1 cellular context compared by ENCODE assay signal in the genomic region with DNA sequence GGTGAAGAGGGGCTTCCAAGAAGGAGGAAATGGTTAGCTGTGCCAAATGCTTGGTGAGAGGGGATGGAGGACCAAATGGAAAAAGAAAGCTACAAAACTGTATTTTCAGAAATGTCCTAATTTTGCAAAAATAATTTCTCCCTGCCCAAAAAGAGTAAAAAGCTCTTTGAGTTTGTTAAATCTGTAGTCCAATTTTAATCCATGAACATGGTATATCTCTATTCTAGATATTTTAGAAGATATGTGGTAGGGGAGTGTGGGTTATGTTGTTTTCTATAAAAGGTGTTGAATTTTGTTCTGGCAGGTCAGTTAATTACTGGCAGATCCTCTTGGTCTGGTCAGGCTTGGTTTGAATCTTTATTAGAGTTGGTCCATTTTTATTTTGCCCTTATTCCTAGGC.
TF ChIP-seq lines count a peak whose summit lies in the region.

No MANE protein-coding gene starts in this region.

TF ChIP-seq in H1, 55 proteins besides CTCF, POLR2A, EP300 and RAD21 (continued from another document):
- TF ChIP-seq RBBP5 (IDR thresholded peaks at IDR 0.05; ENCODE audit: borderline replicate concordance, low read depth, low read length) (no peak), CBX8 (IDR thresholded peaks at IDR 0.05; ENCODE audit: borderline replicate concordance, low read depth, low read length) (no peak), TCF12 (IDR thresholded peaks at IDR 0.05; ENCODE audit: low read depth, low read length) (no peak), PHF8 (conservative IDR thresholded peaks at IDR 0.05; ENCODE audit: low read depth, low read length) (no peak), ASH2L (IDR thresholded peaks at IDR 0.05; ENCODE audit: low read length) (no peak), KDM4A (IDR thresholded peaks at IDR 0.05; ENCODE audit: low read depth, low read length, severe bottlenecking) (no peak), SRF (IDR thresholded peaks at IDR 0.05; ENCODE audit: low read depth, low read length) (no peak), TAF1 (IDR thresholded peaks at IDR 0.05; ENCODE audit: low read depth, low read length) (no peak), SAP30 (IDR thresholded peaks at IDR 0.05; ENCODE audit: insufficient read depth, insufficient replicate concordance, low read length) (no peak), YY1 (IDR thresholded peaks at IDR 0.05; ENCODE audit: low read depth, low read length) (no peak)
